12 cellular contexts compared by ENCODE assay signal in the genomic region with DNA sequence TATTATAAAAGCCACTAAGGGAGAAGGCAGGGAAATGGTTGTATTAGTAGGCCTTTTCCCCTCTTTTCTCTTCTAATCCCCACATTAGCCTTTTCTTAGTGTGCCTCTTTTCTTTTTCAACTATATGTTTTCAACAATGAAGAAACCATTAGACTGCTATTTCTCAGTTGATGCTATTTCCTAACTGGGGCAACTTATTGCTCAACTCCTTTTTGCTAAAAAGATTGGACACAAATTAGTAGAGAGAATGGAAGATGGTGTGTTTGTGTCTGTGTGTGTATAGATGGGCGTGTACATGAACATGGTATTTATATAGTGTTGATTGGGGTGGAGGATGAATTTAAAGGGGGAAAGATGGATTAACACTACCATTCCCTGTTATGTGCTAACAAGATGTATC.
"Had no signal": no experiment of that assay in that cellular context is flagged by ENCODE, and none has a peak within 500 bp of the region (broad histone marks: within the 10 kb centered on the region; RNA-seq: fewer than 3 reads in every experiment).

No MANE protein-coding gene starts in this region.

- H3K9me3 ChIP-seq: pancreas had no signal

- H3K4me3 ChIP-seq: pancreas, stomach had no signal

- H3K36me3 ChIP-seq: pancreas, stomach, WERI-Rb-1 had no signal

- FAIRE-seq: frontal cortex, keratinocyte, pancreas had no signal

- H3K27ac ChIP-seq: pancreas, WERI-Rb-1 had no signal

- H3K27me3 ChIP-seq: pancreas, stomach had no signal

- ATAC-seq: activated CD8-positive, alpha-beta T cell treated with anti-CD3 and anti-CD28 coated beads for 36 hours; activated naive CD8-positive, alpha-beta T cell treated with anti-CD3 and anti-CD28 coated beads, Interleukin-2, amount 50 U/mL, for 24 hours; pancreas; T-cell had no signal

- DNase-seq: activated CD4-positive, alpha-beta T cell treated with anti-CD3 and anti-CD28 coated beads for 4 hours; activated CD8-positive, alpha-beta T cell treated with anti-CD3 and anti-CD28 coated beads for 36 hours; activated naive CD4-positive, alpha-beta T cell treated with Interleukin-2 at 50 U/mL for 16 hours; activated naive CD8-positive, alpha-beta T cell treated with anti-CD3 and anti-CD28 coated beads, Interleukin-2, amount 50 U/mL, for 24 hours; erythroblast; pancreas; stomach; T-cell; T1000; WERI-Rb-1 had no signal
